Comparison of ENCODE assay signal across 8 cellular contexts in the genomic region with DNA sequence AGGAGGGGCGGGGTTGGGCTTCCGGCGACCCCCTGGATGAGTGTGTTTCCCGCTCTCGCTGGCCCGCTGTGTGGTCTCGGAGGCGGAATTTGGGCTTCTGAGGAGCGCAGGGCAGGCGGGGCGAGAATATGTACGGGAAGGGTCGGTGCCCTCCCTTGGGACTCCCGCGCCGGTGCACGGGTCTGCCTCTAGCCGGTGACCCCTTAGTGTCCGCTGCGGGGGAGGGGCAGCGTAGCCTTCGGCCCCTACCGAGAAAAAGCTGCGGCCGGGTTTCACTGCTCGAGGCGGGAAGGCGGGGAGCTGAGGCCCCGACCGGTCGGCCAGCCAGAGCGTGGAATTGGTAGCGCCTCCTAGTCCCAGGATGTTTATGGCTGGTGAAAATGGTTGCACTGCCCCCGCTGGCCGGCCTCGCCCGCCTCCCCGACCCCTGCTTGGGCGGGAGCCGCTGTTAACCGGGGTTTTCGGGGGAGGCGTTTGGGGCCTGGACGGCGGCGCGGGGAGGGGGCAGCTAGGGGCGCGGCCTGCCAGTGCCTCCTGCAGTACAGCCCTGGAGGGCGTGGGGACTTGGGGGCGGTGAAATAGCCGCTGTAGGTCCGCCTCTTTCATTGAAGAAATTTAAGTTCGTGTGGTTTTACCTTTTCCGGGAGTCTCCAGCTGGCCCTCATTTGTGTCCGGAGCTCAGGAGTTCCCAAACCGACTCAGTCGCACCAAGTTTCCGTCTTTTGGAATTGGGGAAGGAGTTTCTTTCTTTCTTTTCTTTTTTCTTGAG. TPM values are rescaled to one million over a fixed set of nuclear protein-coding genes. Genes with fewer than 3 reads are reported as not detected.
DNase-seq lines count a peak whose midpoint lies in the region; ATAC-seq and TF ChIP-seq lines count a peak whose summit lies in the region.

A gene (plus strand): TSS at position 643 of the 769 bp plus-strand sequence. CDS start 290 bp downstream, outside the sequence.

- H3K27ac ChIP-seq in BLaER1 (peak within 1 kb of the TSS; percentile 96), right lobe of liver (peak within 1 kb of the TSS; percentile 96 to 97 (median 97))

- H3K4me3 ChIP-seq in BLaER1 (peak within 1 kb of the TSS; percentile 85), right lobe of liver (peak within 1 kb of the TSS; percentile 87 to 97 (median 89))

- DNase-seq in NCI-H748 treated with DMSO at 0.1 percent for 48 hours (lab: John Stamatoyannopoulos, UW): peak; percentile 60
- DNase-seq in activated CD4-positive, alpha-beta T cell treated with anti-CD3 and anti-CD28 coated beads, Interleukin-2, amount 50 U/mL, for 24 hours (ENCODE audit: low read depth in 1 of 2, low spot score in 1 of 2): peak; percentile 56 to 71
- DNase-seq in dermis microvascular lymphatic vessel endothelial cell (ENCODE audit: low read depth in 2 of 2): peak; percentile 83 to 96
- peak; percentile 97 to 98 (median 98) for DNase-seq in right lobe of liver
- peak; percentile 40 to 60 (median 60) for DNase-seq in stimulated activated CD4-positive, alpha-beta T cell treated with anti-CD3 and anti-CD28 coated beads, TNF-alpha, amount 100 ng/mL, for 1 hour (ENCODE audit: low read depth in 3 of 3, low spot score in 1 of 3)

- H3K36me3 ChIP-seq in BLaER1: no peaks in the 10 kb centered on the region
- H3K36me3 ChIP-seq in right lobe of liver: peaks cover 0 to 2% (median 0%) of the 10 kb centered on the region in 4 donors

- TF ChIP-seq CTCF in right lobe of liver (IDR thresholded peaks at IDR 0.05): peak in 3 of 4 donors; percentile 27 to 34 (median 29)

- intact Hi-C loops in right lobe of liver (cut with DNase I): no loop called here

- H3K4me1 ChIP-seq in BLaER1 (peaks cover 50% of the 10 kb centered on the region), right lobe of liver (peaks cover 0 to 18% (median 0%) of the 10 kb centered on the region in 4 donors)

- peak within 1 kb of the TSS; percentile 89 for H3K4me2 ChIP-seq in BLaER1

- 0% methylated on average over 8 of the region's 59 CpGs for WGBS in right lobe of liver (ENCODE audit: insufficient coverage, low coverage, low lambda C conversion rate, missing lambda C conversion rate)

- H3K9ac ChIP-seq in BLaER1: peak within 1 kb of the TSS; percentile 96

- H3K9me3 ChIP-seq in BLaER1 (no peaks in the 10 kb centered on the region), right lobe of liver (no peaks in the 10 kb centered on the region)

- H4K20me1 ChIP-seq in BLaER1: peaks cover 39% of the 10 kb centered on the region

- H3K27me3 ChIP-seq in BLaER1 (no peaks in the 10 kb centered on the region), right lobe of liver (no peaks in the 10 kb centered on the region)

- ATAC-seq in GM19328 (IDR thresholded peaks at IDR 0.05; ENCODE audit: unreplicated experiment) (peak; percentile 51), HG03520 (IDR thresholded peaks at IDR 0.05; ENCODE audit: unreplicated experiment) (peak; percentile 57), right lobe of liver (peak; percentile 80 to 90 (median 82))

- TF ChIP-seq POLR2A in right lobe of liver (IDR thresholded peaks at IDR 0.05): peak; percentile 97

RNA-seq across cellular contexts. Expression of the gene that starts here (rescaled TPM):
- 69.8 and 153 TPM in 2 replicates for total RNA-seq in dermis microvascular lymphatic vessel endothelial cell
- total RNA-seq in right lobe of liver: 100 to 1,000 TPM; 276 to 691 (median 425) TPM

Comparison
In these comparisons a context has a peak if more than half of its experiments do, and no peak if none do; other contexts are left out.
1. Peak in every context shown above with its lines: DNase-seq, ATAC-seq, H3K4me3 ChIP-seq and H3K27ac ChIP-seq.